In the genomic region with DNA sequence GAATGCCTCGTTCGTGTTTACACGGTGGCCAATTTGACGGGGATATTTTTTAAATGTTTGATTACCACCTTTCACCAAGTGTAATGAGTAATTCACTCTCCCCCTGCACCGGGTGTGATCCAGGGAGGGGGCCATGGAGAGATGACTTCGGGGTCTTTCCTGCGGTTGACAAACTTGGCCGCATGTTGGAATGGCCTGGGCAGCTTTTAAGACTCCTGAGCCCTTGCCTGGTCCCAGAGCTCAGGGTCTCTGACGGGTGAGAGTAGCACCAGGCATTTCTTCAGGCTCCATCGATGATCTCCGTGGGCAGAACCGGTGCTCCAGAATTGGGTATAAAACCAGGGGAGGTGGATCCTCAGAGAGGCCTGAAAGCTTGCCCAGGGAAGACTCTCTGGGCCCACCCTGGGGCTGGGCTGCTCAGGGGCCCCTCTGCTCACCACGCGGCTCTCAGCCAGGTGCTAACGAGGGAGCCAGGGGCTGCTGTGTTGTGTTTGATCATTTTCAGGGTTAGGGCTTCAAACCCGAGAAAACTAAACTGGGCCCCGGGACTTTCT, we compare ENCODE assay signal across 8 cellular contexts. TPM values are rescaled to one million over a fixed set of nuclear protein-coding genes. Genes with fewer than 3 reads are reported as not detected.
A peak's percentile ranks its signal among the peaks of the same experiment; 100 is the strongest.
DNase-seq lines count a peak whose midpoint lies in the region; ATAC-seq and TF ChIP-seq lines count a peak whose summit lies in the region.

No MANE protein-coding gene starts in this region.

- H3K4me2 ChIP-seq in PC-9, result peak overlapping the region; percentile 91

- CTCF ChIA-PET in CD4-positive, alpha-beta T cell (lab: Charles Lee), result interaction anchor here (1.2 to 2.5 kb wide), 5 partner anchors 16 to 428 kb away, joined by 3 to 16 read pairs (median 7); a partner anchor contains a TSS
- CTCF ChIA-PET in PC-9 (lab: Charles Lee), result interaction anchor here (0.7 to 1.0 kb wide), 2 partner anchors 43 to 115 kb away, joined by 3 read pairs; no protein-coding TSS in a partner anchor

- no peaks in the 10 kb centered on the region for H3K9me2 ChIP-seq in PC-9 (ENCODE audit: insufficient read depth)

- H4K20me1 ChIP-seq in PC-9 (ENCODE audit: insufficient read depth), result peaks cover 16% of the 10 kb centered on the region

- intact Hi-C loops in CD4-positive, alpha-beta T cell (cut with DNase I, micrococcal nuclease), result loop anchor here in 1 of 2 experiments (5.0 kb wide), 2 partner anchors 41 to 301 kb away; a partner anchor contains a TSS
- intact Hi-C loops in PC-9 (cut with micrococcal nuclease; ENCODE audit: unreplicated experiment), result loop anchor here (2.0 to 5.0 kb wide), 2 partner anchors 49 to 301 kb away; a partner anchor contains a TSS

- no peaks in the 10 kb centered on the region for H3K27me3 ChIP-seq in CD4-positive, alpha-beta T cell (ENCODE audit: control insufficient read depth, insufficient read depth, low read length)
- no peaks in the 10 kb centered on the region for H3K27me3 ChIP-seq in PC-9 (ENCODE audit: insufficient read depth, low read depth)
- H3K27me3 ChIP-seq in muscle layer of colon (ENCODE audit: control insufficient read depth in 1 of 2, insufficient read depth in 2 of 2, low read length in 2 of 2), result no peaks in the 10 kb centered on the region

- TF ChIP-seq CTCF in CD4-positive, alpha-beta T cell (IDR thresholded peaks at IDR 0.05), result no peak
- TF ChIP-seq CTCF in PC-9 (conservative IDR thresholded peaks at IDR 0.05) (no peak), chondrocyte (IDR thresholded peaks at IDR 0.05) (no peak)

- no peaks in the 10 kb centered on the region for H3K9me3 ChIP-seq in CD4-positive, alpha-beta T cell (ENCODE audit: control insufficient read depth, low read length)
- H3K9me3 ChIP-seq in PC-9 (ENCODE audit: insufficient read depth, low read depth), result no peaks in the 10 kb centered on the region
- H3K9me3 ChIP-seq in muscle layer of colon (ENCODE audit: low read length), result no peaks in the 10 kb centered on the region

- BruUV-seq in PC-9 (replicated peaks; lab: Mats Ljungman, UMichigan), result TSS peak; percentile 52

- peak overlapping the region; percentile 16 for H3K27ac ChIP-seq in CD4-positive, alpha-beta T cell (ENCODE audit: low read depth, low read length)
- H3K27ac ChIP-seq in PC-9 (peak overlapping the region; percentile 30), muscle layer of colon (ENCODE audit: low read depth, low read length) (peak overlapping the region; percentile 78)

- H3K4me1 ChIP-seq in PC-9 (replicated peaks; ENCODE audit: insufficient read depth) (peaks cover 17% of the 10 kb centered on the region), muscle layer of colon (ENCODE audit: insufficient read depth, low read length) (peaks cover 16% of the 10 kb centered on the region)

- peaks cover 44% of the 10 kb centered on the region for H3K79me2 ChIP-seq in PC-9 (ENCODE audit: low read depth)

- H3K27ac Mint-ChIP-seq in CD4-positive, alpha-beta T cell, result peak overlapping the region; percentile 89
- H3K27ac Mint-ChIP-seq in chondrocyte (ENCODE audit: unreplicated experiment), result peak overlapping the region; percentile 89

- no peaks in the 10 kb centered on the region for H3K27me3 Mint-ChIP-seq in CD4-positive, alpha-beta T cell
- H3K27me3 Mint-ChIP-seq in chondrocyte (ENCODE audit: low read depth), result no peaks in the 10 kb centered on the region

- H3K4me3 ChIP-seq in PC-9 (peak overlapping the region; percentile 91), muscle layer of colon (ENCODE audit: low read depth in 1 of 2, low read length in 2 of 2) (peak overlapping the region; percentile 76 to 84)

- H3K36me3 ChIP-seq in PC-9 (ENCODE audit: low read depth) (peaks cover 30% of the 10 kb centered on the region), muscle layer of colon (ENCODE audit: insufficient read depth, low read length) (peaks cover 34% of the 10 kb centered on the region)

- ATAC-seq in CD4-positive, alpha-beta T cell (ENCODE audit: poor library complexity), result peak; percentile 12
- ATAC-seq in GM21786 (IDR thresholded peaks at IDR 0.05; ENCODE audit: unreplicated experiment), result peak; percentile 2

- H3K9ac ChIP-seq in muscle layer of colon (ENCODE audit: low read length), result peak overlapping the region; percentile 90

- peak overlapping the region; percentile 74 for H2AFZ ChIP-seq in PC-9

- peak overlapping the region; percentile 96 for H3K4me3 Mint-ChIP-seq in CD4-positive, alpha-beta T cell
- peak overlapping the region; percentile 78 for H3K4me3 Mint-ChIP-seq in chondrocyte (ENCODE audit: unreplicated experiment)

- POLR2A ChIA-PET in CD4-positive, alpha-beta T cell (lab: Charles Lee), result interaction anchor here (0.9 to 2.5 kb wide), 9 partner anchors 15 to 349 kb away, joined by 3 to 24 read pairs (median 4); a partner anchor contains a TSS
- POLR2A ChIA-PET in PC-9 (lab: Charles Lee; ENCODE audit: unreplicated experiment), result interaction anchor here (0.5 kb wide), 1 partner anchor 1663 kb away, joined by 3 read pairs; no protein-coding TSS in a partner anchor

- H3F3A ChIP-seq in PC-9 (ENCODE audit: insufficient read depth, low read depth), result peaks cover 10% of the 10 kb centered on the region; the same call in 1 of the 2 replicates

- DNase-seq in CD4-positive, alpha-beta T cell, result peak in 1 of 10 experiments; percentile 9
- DNase-seq in PC-9, result peak in 1 of 2 experiments; percentile 9
- no peak for DNase-seq in chondrocyte (ENCODE audit: low spot score)
- no peak for DNase-seq in NCI-H187 treated with DMSO at 0.1 percent for 48 hours (lab: John Stamatoyannopoulos, UW)
- no peak for DNase-seq in H4 (ENCODE audit: low spot score)
- no peak for DNase-seq in AG08396 (ENCODE audit: low spot score)

- no peaks in the 10 kb centered on the region for H3K9me3 Mint-ChIP-seq in CD4-positive, alpha-beta T cell
- H3K9me3 Mint-ChIP-seq in chondrocyte (ENCODE audit: low read depth), result no peaks in the 10 kb centered on the region

- peaks cover 32% of the 10 kb centered on the region for H3K4me1 Mint-ChIP-seq in CD4-positive, alpha-beta T cell (ENCODE audit: low read depth)
- H3K4me1 Mint-ChIP-seq in chondrocyte (ENCODE audit: low read depth), result peaks cover 39% of the 10 kb centered on the region

- H3K36me3 Mint-ChIP-seq in CD4-positive, alpha-beta T cell (ENCODE audit: low read depth), result peaks cover 44% of the 10 kb centered on the region
- H3K36me3 Mint-ChIP-seq in chondrocyte (ENCODE audit: low read depth), result peaks cover 21% of the 10 kb centered on the region

RNA-seq across cellular contexts. Expression of a gene that starts 0.9 kb away (rescaled TPM):
- total RNA-seq in CD4-positive, alpha-beta T cell, result 10 to 100 TPM; 13.3 to 15.6 TPM
- total RNA-seq in PC-9 (2021) (32.5 and 35.9 TPM in 2 replicates), chondrocyte (24.5 to 26.3 TPM (median 24.9 TPM) in 3 replicates)
- total RNA-seq in H4 (2014; rRNA removed; shearing (Covaris generic)), result 7.4 and 17.7 TPM in 2 replicates

RNA-seq across cellular contexts. Expression of a gene that starts 43.2 kb away (rescaled TPM):
- total RNA-seq in CD4-positive, alpha-beta T cell, result 10 to 100 TPM; 12.1 to 13.2 TPM
- total RNA-seq in PC-9 (2021) (16.9 and 22.3 TPM in 2 replicates), chondrocyte (7.9 to 10.5 TPM (median 7.9 TPM) in 3 replicates)
- 2.2 and 4.2 TPM in 2 replicates for total RNA-seq in H4 (2014; rRNA removed; shearing (Covaris generic))

RNA-seq across cellular contexts. Expression of a gene that starts 49.0 kb away (rescaled TPM):
- total RNA-seq in CD4-positive, alpha-beta T cell, result 10 to 100 TPM; 14.0 to 15.0 TPM
- 10.8 and 11.7 TPM in 2 replicates for total RNA-seq in PC-9 (2021)
- total RNA-seq in chondrocyte, result 14.9 to 18.1 TPM (median 15.8 TPM) in 3 replicates
- 6.6 and 9.9 TPM in 2 replicates for total RNA-seq in H4 (2014; rRNA removed; shearing (Covaris generic))

Comparison
In these comparisons a context has a peak if more than half of its experiments do, and no peak if none do; other contexts are left out.
1. H3K27ac ChIP-seq: peak in every context shown above with its lines; median percentile 78 in muscle layer of colon; 30 in PC-9; 16 in CD4-positive, alpha-beta T cell.